In genomic region chrX:21725498-21725897, GRCh38 we compare ENCODE assay signal across 9 cellular contexts. TPM values are rescaled to one million over a fixed set of nuclear protein-coding genes. Genes with fewer than 3 reads are reported as not detected.
DNase-seq lines count a peak whose midpoint lies in the region; TF ChIP-seq lines count a peak whose summit lies in the region.
"Had no signal": no experiment of that assay in that cellular context is flagged by ENCODE, and none has a peak within 500 bp of the region (broad histone marks: within the 10 kb centered on the region; RNA-seq: fewer than 3 reads in every experiment).

No MANE protein-coding gene starts in this region.

- DNase-seq in NOMO-1 (lab: John Stamatoyannopoulos, UW; ENCODE audit: unreplicated experiment in 2 of 2) (peak; percentile 32 to 56), NOMO-1 treated with dmso at 0.1 percent for 144 hours (lab: John Stamatoyannopoulos, UW; ENCODE audit: unreplicated experiment) (no peak), NCI-H526 (lab: John Stamatoyannopoulos, UW) (peak; percentile 76 to 77), fibroblast of mammary gland (ENCODE audit: low read depth) (peak; percentile 64), superior temporal gyrus (ENCODE audit: extremely low spot score) (peak; percentile 33), thyroid gland (no peak), T-helper 1 cell (no peak), HAP-1 (ENCODE audit: low spot score in 2 of 2) (no peak)

- H3K27ac ChIP-seq in thyroid gland: no peak overlapping the region

- in situ Hi-C loops in HAP-1 (cut with MboI; ENCODE audit: low sequenced_read_pairs): no loop called here

- peaks cover 0 to 8% of the 10 kb centered on the region in 2 donors for H3K4me1 ChIP-seq in thyroid gland
- H3K4me1 ChIP-seq in HAP-1: no peaks in the 10 kb centered on the region

- H3K9me3 ChIP-seq in thyroid gland (no peaks in the 10 kb centered on the region), HAP-1 (no peaks in the 10 kb centered on the region)

- H3K36me3 ChIP-seq in thyroid gland (no peaks in the 10 kb centered on the region), HAP-1 (replicated peaks) (no peaks in the 10 kb centered on the region)

- WGBS in thyroid gland, 2 donors: 26 to 28% methylated on average over 2 of the region's 2 CpGs

- peak; percentile 48 for TF ChIP-seq CTCF in fibroblast of mammary gland (conservative IDR thresholded peaks at IDR 0.05; ENCODE audit: control insufficient read depth, insufficient read depth, low read depth, low read length)
- peak in 1 of 6 experiments; percentile 36 for TF ChIP-seq CTCF in thyroid gland (IDR thresholded peaks at IDR 0.05)

- H3K27me3 ChIP-seq in thyroid gland: no peaks in the 10 kb centered on the region
- H3K27me3 ChIP-seq in HAP-1 (ENCODE audit: low read depth): 0 out of 2 replicates have a peak, but pooled peaks cover 4% of the 10 kb centered on the region

- H3K4me3 ChIP-seq in fibroblast of mammary gland (ENCODE audit: control insufficient read depth, low read depth, low read length): no peak overlapping the region
- H3K4me3 ChIP-seq in thyroid gland (replicated peaks in 1 of 3): no peak overlapping the region
- H3K4me3 ChIP-seq in HAP-1: no peak overlapping the region

- TF ChIP-seq POLR2A in thyroid gland (IDR thresholded peaks at IDR 0.05): no peak

- intact Hi-C loops in thyroid gland (cut with DNase I): no loop called here

RNA-seq across cellular contexts. Expression of gene SMPX, which starts 32.4 kb away (rescaled TPM):
- total RNA-seq in thyroid gland: not detected
- total RNA-seq: CD8-positive, alpha-beta memory T cell had no signal

Comparison
In these comparisons a context has a peak if more than half of its experiments do, and no peak if none do; other contexts are left out.
1. DNase-seq: peak in NOMO-1 (2 of 2), NCI-H526 (2 of 2), fibroblast of mammary gland (single experiment) and superior temporal gyrus (single experiment); none in NOMO-1 treated with dmso at 0.1 percent for 144 hours (single experiment), thyroid gland (0 of 2), T-helper 1 cell (0 of 5) and HAP-1 (0 of 2).